ENCODE assay signal across 9 cellular contexts in the genomic region with DNA sequence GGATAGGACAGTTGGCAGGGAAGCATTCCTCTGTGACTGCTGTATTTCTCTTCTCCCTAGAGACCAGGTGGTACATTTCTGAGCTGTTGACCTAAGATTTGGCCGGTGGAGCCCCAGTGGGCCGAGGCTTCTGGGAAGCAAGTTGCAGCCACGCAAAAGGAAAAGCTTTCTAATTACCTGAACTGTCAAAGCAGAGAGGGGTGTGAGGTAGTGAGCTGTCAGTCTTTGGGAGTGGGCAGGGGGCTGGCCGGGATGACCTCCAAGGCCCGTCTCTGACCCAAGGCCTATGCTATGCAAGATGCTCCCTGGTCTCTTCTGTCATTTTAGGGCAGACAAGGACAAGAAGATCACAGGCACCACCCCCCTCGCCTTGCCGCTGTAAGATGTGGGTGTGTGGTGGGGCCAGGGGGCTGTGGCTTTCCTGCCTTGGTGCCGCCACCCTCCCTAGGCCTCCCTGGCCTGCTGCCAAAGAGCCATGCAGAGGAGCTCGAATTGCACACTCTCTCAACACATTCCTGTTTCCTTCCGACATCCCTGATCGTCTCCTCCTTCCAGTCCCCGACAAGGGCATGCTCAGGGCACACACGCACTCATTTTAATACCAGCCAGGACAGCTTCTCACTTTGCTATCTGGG. TPM values are rescaled to one million over a fixed set of nuclear protein-coding genes. Genes with fewer than 3 reads are reported as not detected.
DNase-seq lines count a peak whose midpoint lies in the region; ATAC-seq and TF ChIP-seq lines count a peak whose summit lies in the region.
"Had no signal": no experiment of that assay in that cellular context is flagged by ENCODE, and none has a peak within 500 bp of the region (broad histone marks: within the 10 kb centered on the region; RNA-seq: fewer than 3 reads in every experiment).

No MANE protein-coding gene starts in this region.

- CTCF ChIA-PET in MCF 10A (lab: Yijun Ruan, JAX): interaction anchor here (0.6 to 1.8 kb wide), 4 partner anchors 25 to 112 kb away, joined by 3 to 8 read pairs (median 5); no protein-coding TSS in a partner anchor

- BruUV-seq in MCF 10A (replicated peaks; lab: Mats Ljungman, UMichigan): no TSS peak

- TF ChIP-seq POLR2A in breast epithelium (IDR thresholded peaks at IDR 0.05): no peak

- H3K27ac Mint-ChIP-seq in MCF 10A (ENCODE audit: low read depth, unreplicated experiment) (peak overlapping the region; percentile 8), nephron progenitor cell (peak overlapping the region; percentile 81)
- H3K27ac Mint-ChIP-seq: dendritic cell treated with granulocyte-macrophage colony-stimulating factor and Interleukin-4, amounts not matched to agents 40 ng/mL and 50 ng/mL, for 4 days had no signal

- H3K4me1 Mint-ChIP-seq in MCF 10A (ENCODE audit: insufficient read depth, unreplicated experiment): peaks cover 46% of the 10 kb centered on the region
- peaks cover 82% of the 10 kb centered on the region for H3K4me1 Mint-ChIP-seq in nephron progenitor cell

- H3K27me3 ChIP-seq in breast epithelium: no peaks in the 10 kb centered on the region

- H3K4me3 Mint-ChIP-seq in MCF 10A (ENCODE audit: unreplicated experiment): no peak overlapping the region
- H3K4me3 Mint-ChIP-seq in nephron progenitor cell: peak overlapping the region; percentile 23
- H3K4me3 Mint-ChIP-seq: dendritic cell treated with granulocyte-macrophage colony-stimulating factor and Interleukin-4, amounts not matched to agents 40 ng/mL and 50 ng/mL, for 4 days had no signal

- no peak overlapping the region for H3K4me3 ChIP-seq in breast epithelium

- peak; percentile 80 for DNase-seq in MCF 10A (ENCODE audit: unreplicated experiment)
- DNase-seq in breast epithelium (ENCODE audit: low spot score in 2 of 2): no peak
- DNase-seq in T-helper 1 cell: peak in 4 of 5 donors; percentile 7 to 55 (median 40)
- DNase-seq in astrocyte of the hippocampus (ENCODE audit: low read depth, low spot score): peak; percentile 86
- DNase-seq in nephron progenitor cell: peak; percentile 52
- no peak for DNase-seq in HuH-7 (ENCODE audit: low spot score)

- POLR2A ChIA-PET in MCF 10A (lab: Yijun Ruan, JAX): interaction anchor here (0.8 to 2.0 kb wide), 4 partner anchors 8 to 21 kb away, joined by 3 to 5 read pairs (median 4); a partner anchor contains a TSS

- H3K9me3 ChIP-seq in breast epithelium: no peaks in the 10 kb centered on the region

- intact Hi-C loops in MCF 10A (cut with micrococcal nuclease) (no loop called here), breast epithelium (cut with DNase I; ENCODE audit: low total_unique reads) (no loop called here)

- H3K36me3 Mint-ChIP-seq in MCF 10A (ENCODE audit: insufficient read depth, unreplicated experiment) (no peaks in the 10 kb centered on the region), nephron progenitor cell (ENCODE audit: low read depth) (no peaks in the 10 kb centered on the region)

- ATAC-seq in HG03442 (IDR thresholded peaks at IDR 0.05; ENCODE audit: unreplicated experiment) (no peak), GM21423 (IDR thresholded peaks at IDR 0.05; ENCODE audit: unreplicated experiment) (no peak)

- peaks cover 0 to 10% of the 10 kb centered on the region in 2 donors for H3K4me1 ChIP-seq in breast epithelium

- H3K9me3 Mint-ChIP-seq in MCF 10A (ENCODE audit: unreplicated experiment): no peaks in the 10 kb centered on the region
- no peaks in the 10 kb centered on the region for H3K9me3 Mint-ChIP-seq in nephron progenitor cell
- H3K9me3 Mint-ChIP-seq: dendritic cell treated with granulocyte-macrophage colony-stimulating factor and Interleukin-4, amounts not matched to agents 40 ng/mL and 50 ng/mL, for 4 days had no signal

- H3K36me3 ChIP-seq in breast epithelium: no peaks in the 10 kb centered on the region

- H3K27me3 Mint-ChIP-seq in MCF 10A (ENCODE audit: insufficient read depth, unreplicated experiment) (no peaks in the 10 kb centered on the region), nephron progenitor cell (ENCODE audit: low read depth, poor library complexity) (peaks cover 7% of the 10 kb centered on the region)

- no peak overlapping the region for H3K27ac ChIP-seq in breast epithelium

- TF ChIP-seq CTCF in MCF 10A (IDR thresholded peaks at IDR 0.05; ENCODE audit: unreplicated experiment): no peak
- TF ChIP-seq CTCF in breast epithelium (IDR thresholded peaks at IDR 0.05): no peak
- no peak for TF ChIP-seq CTCF in nephron progenitor cell (IDR thresholded peaks at IDR 0.05)

RNA-seq across cellular contexts. Expression of a gene that starts 7.7 kb away (rescaled TPM):
- total RNA-seq in MCF 10A (2022) (0.10 and 0.58 TPM in 2 replicates), breast epithelium (under 1 TPM in 1 of 3 donors, not detected in 2; 0.33 TPM)

RNA-seq across cellular contexts. Expression of a gene that starts 36.3 kb away (rescaled TPM):
- total RNA-seq in MCF 10A (2022) (0.12 TPM in 1 of 2 replicates, not detected in the other), breast epithelium (not detected)

Comparison
In these comparisons a context has a peak if more than half of its experiments do, and no peak if none do; other contexts are left out.
1. DNase-seq: peak in MCF 10A (single experiment), T-helper 1 cell (4 of 5), astrocyte of the hippocampus (single experiment) and nephron progenitor cell (single experiment); none in breast epithelium (0 of 2) and HuH-7 (single experiment).